ENCODE assay signal across 11 cellular contexts in genomic region chr20:49700411-49701185, GRCh38. TPM values are rescaled to one million over a fixed set of nuclear protein-coding genes. Genes with fewer than 3 reads are reported as not detected.
DNase-seq lines count a peak whose midpoint lies in the region; ATAC-seq and TF ChIP-seq lines count a peak whose summit lies in the region.
"Had no signal": no experiment of that assay in that cellular context is flagged by ENCODE, and none has a peak within 500 bp of the region (broad histone marks: within the 10 kb centered on the region; RNA-seq: fewer than 3 reads in every experiment).

No MANE protein-coding gene starts in this region.

- WGBS in endodermal cell (ENCODE audit: insufficient coverage in 1 of 2, insufficient read length in 1 of 2), 2 experiments: 89 to 91% methylated on average over 3 to 7 of the region's 7 CpGs
- WGBS in ovary, 3 donors: 71 to 80% (median 74%) methylated on average over 7 of the region's 7 CpGs

- ATAC-seq in gastrocnemius medialis: peak; percentile 59 to 69
- no peak for ATAC-seq in GM19455 (IDR thresholded peaks at IDR 0.05; ENCODE audit: unreplicated experiment)

- no peaks in the 10 kb centered on the region for H3K4me1 ChIP-seq in endodermal cell (ENCODE audit: control insufficient read depth, insufficient read depth, low read length)
- peaks cover 70 to 76% of the 10 kb centered on the region in 2 donors for H3K4me1 ChIP-seq in gastrocnemius medialis
- peaks cover 15% of the 10 kb centered on the region for H3K4me1 ChIP-seq in ovary (ENCODE audit: insufficient read depth)

- no peak for TF ChIP-seq POLR2A in gastrocnemius medialis (IDR thresholded peaks at IDR 0.05)
- no peak for TF ChIP-seq POLR2A in ovary (IDR thresholded peaks at IDR 0.05)

- no peak for TF ChIP-seq EP300 in ovary (IDR thresholded peaks at IDR 0.05)

- intact Hi-C loops in gastrocnemius medialis (cut with DNase I; ENCODE audit: low total_unique reads) (no loop called here), ovary (cut with DNase I) (no loop called here)

- H3K36me3 ChIP-seq in endodermal cell (ENCODE audit: control insufficient read depth, insufficient read depth, low read length) (no peaks in the 10 kb centered on the region), gastrocnemius medialis (no peaks in the 10 kb centered on the region), ovary (no peaks in the 10 kb centered on the region)

- no peaks in the 10 kb centered on the region for H3K27me3 Mint-ChIP-seq in endodermal cell (ENCODE audit: insufficient read depth)

- H3K9me3 ChIP-seq in endodermal cell (ENCODE audit: control insufficient read depth, low read length) (no peaks in the 10 kb centered on the region), gastrocnemius medialis (no peaks in the 10 kb centered on the region), ovary (no peaks in the 10 kb centered on the region)

- H3K9me3 Mint-ChIP-seq in endodermal cell: no peaks in the 10 kb centered on the region
- H3K9me3 Mint-ChIP-seq: nephron had no signal

- no peak overlapping the region for H3K9ac ChIP-seq in endodermal cell (ENCODE audit: extremely low read depth, low read length, poor library complexity, severe bottlenecking)

- peak overlapping the region; percentile 76 for H3K27ac ChIP-seq in endodermal cell (ENCODE audit: low read depth, low read length)
- peak overlapping the region; percentile 1 to 85 (median 68) for H3K27ac ChIP-seq in gastrocnemius medialis
- no peak overlapping the region for H3K27ac ChIP-seq in ovary
- H3K27ac ChIP-seq: 22Rv1 had no signal

- in situ Hi-C loops in gastrocnemius medialis (cut with MboI; ENCODE audit: low sequenced_read_pairs in 4 of 4): no loop called here

- no peak overlapping the region for H3K4me3 Mint-ChIP-seq in endodermal cell
- H3K4me3 Mint-ChIP-seq: nephron had no signal

- TF ChIP-seq CTCF in endodermal cell (conservative IDR thresholded peaks at IDR 0.05) (no peak), gastrocnemius medialis (IDR thresholded peaks at IDR 0.05 in 4 of 5, conservative IDR thresholded peaks at IDR 0.05 in 1 of 5) (no peak), ovary (IDR thresholded peaks at IDR 0.05) (no peak)

- no peak overlapping the region for H3K4me3 ChIP-seq in endodermal cell (ENCODE audit: low read length)
- no peak overlapping the region for H3K4me3 ChIP-seq in gastrocnemius medialis
- no peak overlapping the region for H3K4me3 ChIP-seq in ovary

- H3K27me3 ChIP-seq in endodermal cell (ENCODE audit: control insufficient read depth, insufficient read depth, low read length, poor library complexity, severe bottlenecking): no peaks in the 10 kb centered on the region
- no peaks in the 10 kb centered on the region for H3K27me3 ChIP-seq in gastrocnemius medialis
- no peaks in the 10 kb centered on the region for H3K27me3 ChIP-seq in ovary

- H3K36me3 Mint-ChIP-seq in endodermal cell (ENCODE audit: low read depth): peaks cover 5% of the 10 kb centered on the region

- H3K4me1 Mint-ChIP-seq in endodermal cell: peaks cover 41% of the 10 kb centered on the region

- H3K27ac Mint-ChIP-seq in endodermal cell: no peak overlapping the region

- DNase-seq in DMS153 (lab: John Stamatoyannopoulos, UW) (peak; percentile 23), DMS153 treated with DMSO at 0.1 percent for 48 hours (lab: John Stamatoyannopoulos, UW; ENCODE audit: unreplicated experiment) (no peak), RKO (ENCODE audit: low spot score) (peak; percentile 89), endodermal cell (no peak), gastrocnemius medialis (no peak), middle frontal gyrus (ENCODE audit: extremely low spot score, low spot score) (no peak), ovary (no peak)
- DNase-seq: activated T-cell treated with anti-CD3 and anti-CD28 coated beads for 4 hours had no signal

RNA-seq across cellular contexts. Expression of gene B4GALT5, which starts 13.1 kb away (rescaled TPM):
- 10 to 100 TPM; 57.0 to 58.8 TPM for total RNA-seq in endodermal cell
- polyA plus RNA-seq in endodermal cell (2013, experiment 1 of 2): 41.0 TPM
- polyA plus RNA-seq in endodermal cell (2013, experiment 2 of 2): 35.9 TPM
- 10 to 100 TPM; 27.6 to 75.2 (median 56.4) TPM for total RNA-seq in gastrocnemius medialis
- total RNA-seq in ovary: 10 to 100 TPM; 19.0 to 53.6 (median 37.7) TPM
- polyA plus RNA-seq in ovary: 10 to 100 TPM; 22.2 to 50.9 TPM

Comparison
In these comparisons a context has a peak if more than half of its experiments do, and no peak if none do; other contexts are left out.
1. DNase-seq: peak in DMS153 (single experiment) and RKO (single experiment); none in DMS153 treated with DMSO at 0.1 percent for 48 hours (single experiment), endodermal cell (single experiment), gastrocnemius medialis (0 of 2), middle frontal gyrus (single experiment) and ovary (0 of 5).
2. H3K27ac ChIP-seq: peak in endodermal cell (single experiment) and gastrocnemius medialis (4 of 4); none in ovary (0 of 2).